In genomic region chr5:142585451-142585850, GRCh38 we compare ENCODE assay signal across 22 cellular contexts.
"Had no signal": no experiment of that assay in that cellular context is flagged by ENCODE, and none has a peak within 500 bp of the region (broad histone marks: within the 10 kb centered on the region; RNA-seq: fewer than 3 reads in every experiment).

No MANE protein-coding gene starts in this region.

- H3K4me3 ChIP-seq: dorsolateral prefrontal cortex, gastrocnemius medialis, lower lobe of right lung, neural progenitor cell, ovary, psoas muscle, sigmoid colon, testis, transverse colon, upper lobe of right lung, uterus had no signal

- H3K9me3 Mint-ChIP-seq: natural killer cell; neural progenitor cell; stimulated activated memory B cell treated with anti-CD40 and anti-IgM and Interleukin-4, amounts not matched to agents 10 μg/mL and 1 μg/mL and 100 μg/mL, for 72 hours had no signal

- H3K27me3 ChIP-seq: dorsolateral prefrontal cortex, gastrocnemius medialis, neural progenitor cell, ovary, sigmoid colon, testis, upper lobe of right lung, uterus had no signal

- H3K27ac ChIP-seq: gastrocnemius medialis, lower lobe of right lung, neural progenitor cell, ovary, psoas muscle, sigmoid colon, testis, transverse colon, upper lobe of right lung, uterus had no signal

- H3K4me1 ChIP-seq: gastrocnemius medialis, lower lobe of right lung, neural progenitor cell, psoas muscle, sigmoid colon, testis, transverse colon, upper lobe of right lung, uterus had no signal

- H3K9me3 ChIP-seq: gastrocnemius medialis, lower lobe of right lung, ovary, psoas muscle, sigmoid colon, testis, transverse colon, upper lobe of right lung, uterus had no signal

- H3K36me3 ChIP-seq: gastrocnemius medialis, lower lobe of right lung, neural progenitor cell, ovary, sigmoid colon, transverse colon, upper lobe of right lung, uterus had no signal

- ATAC-seq: gastrocnemius medialis; left ventricle myocardium superior; lower lobe of right lung; natural killer cell; psoas muscle; right cardiac atrium; stimulated activated memory B cell treated with anti-CD40 and anti-IgM and Interleukin-4, amounts not matched to agents 10 μg/mL and 1 μg/mL and 100 μg/mL, for 72 hours; stimulated activated naive CD8-positive, alpha-beta T cell treated with anti-CD3 and anti-CD28 coated beads, Interleukin-15, Interleukin-2, amounts not matched to agents 100 U/mL and 50 U/mL, for 24 hours; upper lobe of right lung had no signal

- DNase-seq: dorsolateral prefrontal cortex; effector CD4-positive, alpha-beta T cell; gastrocnemius medialis; head of caudate nucleus; left ventricle myocardium superior; lower lobe of right lung; natural killer cell; ovary; posterior cingulate gyrus; psoas muscle; right cardiac atrium; sigmoid colon; stimulated activated CD4-positive, alpha-beta T cell treated with anti-CD3 and anti-CD28 coated beads, Interleukin-2, amount 100 ng/mL, for 24 hours; stimulated activated CD4-positive, alpha-beta T cell treated with anti-CD3 and anti-CD28 coated beads, Interleukin-4, amount 100 ng/mL, for 4 hours; stimulated activated naive CD8-positive, alpha-beta T cell treated with anti-CD3 and anti-CD28 coated beads, Interleukin-15, Interleukin-2, amounts not matched to agents 100 U/mL and 50 U/mL, for 24 hours; substantia nigra; testis; transverse colon; upper lobe of right lung; uterus had no signal

- H3K4me3 Mint-ChIP-seq: natural killer cell; neural progenitor cell; stimulated activated memory B cell treated with anti-CD40 and anti-IgM and Interleukin-4, amounts not matched to agents 10 μg/mL and 1 μg/mL and 100 μg/mL, for 72 hours had no signal

- H3K36me3 Mint-ChIP-seq: natural killer cell; neural progenitor cell; stimulated activated memory B cell treated with anti-CD40 and anti-IgM and Interleukin-4, amounts not matched to agents 10 μg/mL and 1 μg/mL and 100 μg/mL, for 72 hours had no signal

- H3K27ac Mint-ChIP-seq: natural killer cell; neural progenitor cell; stimulated activated memory B cell treated with anti-CD40 and anti-IgM and Interleukin-4, amounts not matched to agents 10 μg/mL and 1 μg/mL and 100 μg/mL, for 72 hours had no signal
